In the genomic region with DNA sequence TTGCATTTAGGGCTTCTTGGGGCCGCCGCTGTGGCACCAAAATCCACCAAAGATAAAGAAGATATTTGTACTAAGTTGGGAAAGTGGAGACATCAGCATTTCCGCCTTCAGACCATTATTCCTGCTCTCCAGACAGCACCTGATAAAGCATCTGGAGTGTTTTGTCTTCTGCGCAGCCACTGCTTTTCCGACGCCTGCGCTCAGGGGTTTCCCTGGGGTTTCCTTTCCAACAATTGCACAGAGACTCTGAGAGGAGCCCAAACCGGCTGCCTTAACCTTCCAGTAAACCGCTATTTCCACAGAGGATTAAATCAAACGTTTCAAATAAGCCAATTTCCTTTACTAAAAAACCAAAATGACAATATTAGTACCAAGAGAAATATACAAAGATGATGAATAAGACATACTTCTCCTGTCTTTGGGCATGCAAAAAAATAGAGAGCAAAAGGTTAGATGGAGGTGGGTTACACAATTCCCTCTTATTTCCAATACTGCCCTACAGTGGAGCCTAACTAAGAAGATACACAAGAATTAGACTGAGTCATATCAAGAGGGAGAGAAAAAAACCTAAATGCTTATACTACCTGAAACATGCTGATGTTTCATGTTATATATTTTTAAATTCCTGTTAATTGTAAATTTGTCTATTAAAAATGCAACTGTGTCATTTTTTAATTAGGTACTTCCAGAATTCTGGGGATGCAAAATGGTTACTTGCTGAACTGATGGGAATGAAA, we compare ENCODE assay signal across 25 cellular contexts.
A peak's percentile ranks its signal among the peaks of the same experiment; 100 is the strongest.
DNase-seq lines count a peak whose midpoint lies in the region; ATAC-seq, FAIRE-seq and TF ChIP-seq lines count a peak whose summit lies in the region.
"Had no signal": no experiment of that assay in that cellular context is flagged by ENCODE, and none has a peak within 500 bp of the region (broad histone marks: within the 10 kb centered on the region; RNA-seq: fewer than 3 reads in every experiment).

No MANE protein-coding gene starts in this region.

- FAIRE-seq in small intestine (lab: Jason Lieb, UNC), result no peak
- FAIRE-seq: bronchial epithelial cell, GM12892, TTC549 had no signal

- peaks cover 0 to 6% of the 10 kb centered on the region in 2 experiments for H3K36me3 ChIP-seq in SK-N-SH (replicated peaks in 1 of 2; ENCODE audit: control insufficient read depth in 1 of 2, insufficient read depth in 2 of 2, low read length in 1 of 2)
- no peaks in the 10 kb centered on the region for H3K36me3 ChIP-seq in neural progenitor cell
- no peaks in the 10 kb centered on the region for H3K36me3 ChIP-seq in small intestine (ENCODE audit: control insufficient read depth in 2 of 2, insufficient read depth in 2 of 2, low read length in 2 of 2)
- H3K36me3 ChIP-seq: lower lobe of right lung, suprapubic skin had no signal

- H3K27ac Mint-ChIP-seq in neural progenitor cell, result no peak overlapping the region
- H3K27ac Mint-ChIP-seq: activated naive CD8-positive, alpha-beta T cell treated with anti-CD3 and anti-CD28 coated beads, Interleukin-2, amount 10 ng/mL, durations not matched to agents 7 days and 5 days had no signal

- H3K4me1 ChIP-seq in SK-N-SH (ENCODE audit: control insufficient read depth in 1 of 2, insufficient read depth in 2 of 2, low read depth in 1 of 2, low read length in 1 of 2) (peaks cover 0 to 21% of the 10 kb centered on the region in 2 experiments; a peak in 2 of 4 replicates), neural progenitor cell (peaks cover 30% of the 10 kb centered on the region), small intestine (ENCODE audit: control insufficient read depth in 2 of 2, insufficient read depth in 1 of 2, low read depth in 1 of 2, low read length in 1 of 2) (peaks cover 0 to under 1% of the 10 kb centered on the region in 2 donors)
- H3K4me1 ChIP-seq: suprapubic skin had no signal

- 92% methylated on average over 10 of the region's 10 CpGs for WGBS in SK-N-SH (ENCODE audit: low lambda C conversion rate)
- 74 to 94% (median 90%) methylated on average over 10 of the region's 10 CpGs for WGBS in small intestine, 3 donors

- H4K20me1 ChIP-seq in SK-N-SH (ENCODE audit: insufficient read depth) (peaks cover 27% of the 10 kb centered on the region; the same call in 1 of the 2 replicates), neural progenitor cell (ENCODE audit: low read depth) (peaks cover 26% of the 10 kb centered on the region)

- H3K4me3 ChIP-seq in SK-N-SH (ENCODE audit: low read depth in 2 of 2, low read length in 1 of 2) (no peak overlapping the region), choroid plexus epithelial cell (ENCODE audit: low read depth, low read length) (no peak overlapping the region), neural progenitor cell (no peak overlapping the region), small intestine (ENCODE audit: low read depth in 1 of 2, low read length in 2 of 2) (no peak overlapping the region)
- H3K4me3 ChIP-seq: lower lobe of right lung, skin epidermis, suprapubic skin had no signal

- TF ChIP-seq RAD21 in SK-N-SH (IDR thresholded peaks at IDR 0.05; ENCODE audit: low read length), result no peak

- H3K4me2 ChIP-seq in SK-N-SH (no peak overlapping the region), neural progenitor cell (peak overlapping the region; percentile 48)

- H3K4me1 Mint-ChIP-seq in neural progenitor cell, result peaks cover 23% of the 10 kb centered on the region

- H3K9ac ChIP-seq in SK-N-SH (no peak overlapping the region), neural progenitor cell (no peak overlapping the region)

- CTCF ChIA-PET in SK-N-SH (lab: Yijun Ruan, JAX), result interaction anchor here (0.8 to 1.0 kb wide), 2 partner anchors 10 to 201 kb away, joined by 3 to 5 read pairs; no protein-coding TSS in a partner anchor

- DNase-seq in SK-N-SH (peak; percentile 32), NCI-H2227 (lab: John Stamatoyannopoulos, UW; ENCODE audit: unreplicated experiment) (peak; percentile 13), choroid plexus epithelial cell (ENCODE audit: low read depth) (peak; percentile 28), neural progenitor cell (ENCODE audit: low spot score) (peak; percentile 55), GF-D8 (lab: John Stamatoyannopoulos, UW) (no peak), small intestine (no peak)
- DNase-seq in stimulated activated CD8-positive, alpha-beta memory T cell treated with anti-CD3 and anti-CD28 coated beads, Interleukin-4, amount 100 ng/mL, for 48 hours, result no peak
- DNase-seq: 8988T; activated CD4-positive, alpha-beta T cell treated with anti-CD3 and anti-CD28 coated beads, Interleukin-2, amount 50 U/mL, for 1 hour; activated naive CD8-positive, alpha-beta T cell treated with anti-CD3 and anti-CD28 coated beads, Interleukin-2, amount 10 ng/mL, durations not matched to agents 7 days and 5 days; activated T-cell treated with anti-CD3 and anti-CD28 coated beads for 4 hours; C1 segment of cervical spinal cord; GDM1; lower lobe of right lung; MM.1S; NCI-H446; posterior cingulate gyrus; stimulated activated CD4-positive, alpha-beta T cell treated with anti-CD3 and anti-CD28 coated beads, Interleukin-4, amount 100 ng/mL, for 24 hours had no signal

- H3K27me3 ChIP-seq in SK-N-SH (ENCODE audit: insufficient read depth) (no peaks in the 10 kb centered on the region), neural progenitor cell (no peaks in the 10 kb centered on the region), small intestine (ENCODE audit: control insufficient read depth in 2 of 2, insufficient read depth in 2 of 2, low read length in 2 of 2) (no peaks in the 10 kb centered on the region)
- H3K27me3 ChIP-seq: suprapubic skin had no signal

- H3F3A ChIP-seq in SK-N-SH (replicated peaks; ENCODE audit: insufficient read depth) (no peaks in the 10 kb centered on the region), neural progenitor cell (ENCODE audit: low read depth) (peaks cover 17% of the 10 kb centered on the region)

- no peak for ATAC-seq in SK-N-SH treated with all-trans-retinoic acid at 6 μM for 48 hours
- ATAC-seq: lower lobe of right lung had no signal

- H3K9me3 ChIP-seq in SK-N-SH, result 0 out of 2 replicates have a peak, but pooled peaks cover 8% of the 10 kb centered on the region
- no peaks in the 10 kb centered on the region for H3K9me3 ChIP-seq in neural progenitor cell (ENCODE audit: low read depth)
- H3K9me3 ChIP-seq in small intestine (ENCODE audit: control insufficient read depth, low read depth), result no peaks in the 10 kb centered on the region
- H3K9me3 ChIP-seq: lower lobe of right lung, suprapubic skin had no signal

- H3K4me3 Mint-ChIP-seq in neural progenitor cell, result no peak overlapping the region

- TF ChIP-seq CTCF in SK-N-SH (IDR thresholded peaks at IDR 0.05), result no peak
- no peak for TF ChIP-seq CTCF in choroid plexus epithelial cell (conservative IDR thresholded peaks at IDR 0.05; ENCODE audit: low read depth, low read length)
- TF ChIP-seq CTCF in neural progenitor cell (IDR thresholded peaks at IDR 0.05), result no peak

- peak overlapping the region in 1 of 2 experiments; percentile 55; a peak in 1 of 4 replicates for H3K27ac ChIP-seq in SK-N-SH (ENCODE audit: low read depth in 2 of 2, low read length in 1 of 2)
- no peak overlapping the region for H3K27ac ChIP-seq in neural progenitor cell
- H3K27ac ChIP-seq in small intestine (ENCODE audit: low read depth in 1 of 2, low read length in 1 of 2), result no peak overlapping the region
- H3K27ac ChIP-seq: lower lobe of right lung, RWPE1, skin epidermis, suprapubic skin had no signal

- peaks cover 91% of the 10 kb centered on the region for H3K79me2 ChIP-seq in SK-N-SH (ENCODE audit: insufficient read depth)
- H3K79me2 ChIP-seq in neural progenitor cell (ENCODE audit: low read depth), result peaks cover 37% of the 10 kb centered on the region

- peaks cover 5% of the 10 kb centered on the region for H3K36me3 Mint-ChIP-seq in neural progenitor cell

- no peaks in the 10 kb centered on the region for H3K9me2 ChIP-seq in SK-N-SH

- TF ChIP-seq EP300 in SK-N-SH (IDR thresholded peaks at IDR 0.05; ENCODE audit: borderline replicate concordance in 1 of 2, low read depth in 1 of 2, low read length in 1 of 2), result no peak

- H3K9me3 Mint-ChIP-seq in neural progenitor cell, result peaks cover 3% of the 10 kb centered on the region
- H3K9me3 Mint-ChIP-seq: activated naive CD8-positive, alpha-beta T cell treated with anti-CD3 and anti-CD28 coated beads, Interleukin-2, amount 10 ng/mL, durations not matched to agents 7 days and 5 days had no signal

- H3K27me3 Mint-ChIP-seq in neural progenitor cell (ENCODE audit: insufficient read depth, low read depth), result peaks cover 2% of the 10 kb centered on the region
- H3K27me3 Mint-ChIP-seq: activated naive CD8-positive, alpha-beta T cell treated with anti-CD3 and anti-CD28 coated beads, Interleukin-2, amount 10 ng/mL, durations not matched to agents 7 days and 5 days had no signal

- H2AFZ ChIP-seq in SK-N-SH (ENCODE audit: low read depth) (no peak overlapping the region), neural progenitor cell (replicated peaks) (no peak overlapping the region)

- POLR2A ChIA-PET in SK-N-SH (lab: Yijun Ruan, JAX), result no interaction called here

TF ChIP-seq in SK-N-SH, 30 proteins besides CTCF, POLR2A, EP300 and RAD21 (continues in another document):
- no peak for TF ChIP-seq RXRA (IDR thresholded peaks at IDR 0.05; ENCODE audit: borderline replicate concordance, low read depth)

TF ChIP-seq in SK-N-SH treated with all-trans-retinoic acid at 6 μM for 48 hours, 23 proteins besides CTCF, POLR2A, EP300 and RAD21:
- TF ChIP-seq OSR1 (CRISPR knock-in tag; IDR thresholded peaks at IDR 0.05), result no peak

Comparison
In these comparisons a context has a peak if more than half of its experiments do, and no peak if none do; other contexts are left out.
1. DNase-seq: peak in SK-N-SH (single experiment), NCI-H2227 (single experiment), choroid plexus epithelial cell (single experiment) and neural progenitor cell (single experiment); none in stimulated activated CD8-positive, alpha-beta memory T cell treated with anti-CD3 and anti-CD28 coated beads, Interleukin-4, amount 100 ng/mL, for 48 hours (single experiment), GF-D8 (single experiment) and small intestine (single experiment).